ENCODE assay signal across 8 cellular contexts in the genomic region with DNA sequence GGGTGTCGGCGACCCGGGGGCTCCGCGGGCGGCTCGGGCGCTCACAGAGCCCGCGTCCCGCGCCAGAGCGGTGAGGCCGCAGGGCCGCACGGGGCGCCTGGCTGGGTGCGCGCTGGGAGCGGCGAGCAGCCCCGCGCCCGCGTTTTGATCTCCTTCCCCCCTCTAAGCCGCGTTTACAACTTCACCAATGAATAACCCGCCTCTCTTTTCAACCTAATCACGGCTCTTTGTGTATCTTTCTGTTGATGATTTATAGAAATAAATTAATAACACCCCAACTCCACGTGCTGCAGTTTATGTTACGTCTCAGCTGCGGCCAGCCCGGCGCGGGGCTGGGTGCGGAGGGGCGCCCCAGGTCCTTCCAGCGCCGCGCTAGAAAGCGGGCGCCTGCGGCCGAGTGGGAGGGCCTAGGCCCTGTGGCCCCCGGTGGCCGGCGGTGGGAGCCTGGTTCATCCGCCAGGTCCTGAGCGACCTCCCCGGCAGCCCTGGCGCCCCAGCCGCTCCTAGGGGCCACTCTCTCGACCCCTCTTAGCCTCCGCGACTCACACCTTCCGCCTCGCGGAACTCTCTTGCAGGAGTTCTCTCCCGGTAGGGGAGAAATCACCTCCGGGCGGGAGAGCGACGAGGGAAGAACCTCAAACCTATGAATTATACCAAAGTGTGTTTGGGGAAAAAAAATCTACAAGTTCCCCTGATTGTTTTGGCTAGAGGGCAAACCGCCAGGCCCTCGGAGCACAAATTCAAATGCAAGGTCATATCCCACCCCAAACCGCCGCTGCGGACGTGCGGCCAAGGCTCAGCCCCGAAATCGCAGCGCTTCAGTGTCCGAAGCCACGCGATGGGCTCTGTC. TPM values are rescaled to one million over a fixed set of nuclear protein-coding genes. Genes with fewer than 3 reads are reported as not detected.
A peak's percentile ranks its signal among the peaks of the same experiment; 100 is the strongest.
DNase-seq lines count a peak whose midpoint lies in the region; ATAC-seq and TF ChIP-seq lines count a peak whose summit lies in the region.

No MANE protein-coding gene starts in this region.

- DNase-seq in CD8-positive, alpha-beta T cell, result no peak
- DNase-seq in coronary artery (ENCODE audit: low spot score), result no peak
- DNase-seq in naive B cell, result peak; percentile 20
- DNase-seq in NCI-H146 (lab: John Stamatoyannopoulos, UW), result no peak

- intact Hi-C loops in CD8-positive, alpha-beta T cell (cut with DNase I, micrococcal nuclease), result loop anchor here in 1 of 2 experiments (5.0 kb wide), 1 partner anchor 49 kb away; no protein-coding TSS in a partner anchor

- peak overlapping the region; percentile 64 for H3K4me3 Mint-ChIP-seq in CD8-positive, alpha-beta T cell
- H3K4me3 Mint-ChIP-seq in naive B cell, result peak overlapping the region; percentile 73 to 86 (median 81)

- POLR2A ChIA-PET in CD8-positive, alpha-beta T cell (lab: Charles Lee), result no interaction called here

- H3K4me1 ChIP-seq in CD8-positive, alpha-beta T cell (ENCODE audit: insufficient read depth, low read length), result peaks cover 38% of the 10 kb centered on the region
- H3K4me1 ChIP-seq in HUES6 (ENCODE audit: control insufficient read depth, insufficient read depth, low read length), result peaks cover 8% of the 10 kb centered on the region

- no peak for ATAC-seq in CD8-positive, alpha-beta T cell
- no peak for ATAC-seq in naive B cell (ENCODE audit: low read depth in 2 of 2)
- ATAC-seq in HG03045 (IDR thresholded peaks at IDR 0.05; ENCODE audit: unreplicated experiment), result no peak
- ATAC-seq in GM19455 (IDR thresholded peaks at IDR 0.05; ENCODE audit: unreplicated experiment), result no peak
- ATAC-seq in HG03439 (IDR thresholded peaks at IDR 0.05; ENCODE audit: unreplicated experiment), result no peak

- no peaks in the 10 kb centered on the region for H3K9me3 Mint-ChIP-seq in CD8-positive, alpha-beta T cell
- no peaks in the 10 kb centered on the region for H3K9me3 Mint-ChIP-seq in naive B cell

- H3K27me3 ChIP-seq in CD8-positive, alpha-beta T cell (ENCODE audit: insufficient read depth, low read length), result peaks cover 44% of the 10 kb centered on the region
- H3K27me3 ChIP-seq in HUES6 (ENCODE audit: control insufficient read depth, insufficient read depth, low read length), result peaks cover 100% of the 10 kb centered on the region

- no peak overlapping the region for H3K27ac ChIP-seq in CD8-positive, alpha-beta T cell (ENCODE audit: low read depth, low read length)
- H3K27ac ChIP-seq in HUES6 (ENCODE audit: low read depth, low read length) (no peak overlapping the region), coronary artery (no peak overlapping the region)

- no peak overlapping the region for H3K9ac ChIP-seq in HUES6 (ENCODE audit: low read length)

- H3K36me3 Mint-ChIP-seq in CD8-positive, alpha-beta T cell, result no peaks in the 10 kb centered on the region
- no peaks in the 10 kb centered on the region for H3K36me3 Mint-ChIP-seq in naive B cell

- peaks cover 29% of the 10 kb centered on the region for H3K4me1 Mint-ChIP-seq in CD8-positive, alpha-beta T cell (ENCODE audit: low read depth)
- H3K4me1 Mint-ChIP-seq in naive B cell, result peaks cover 34 to 43% (median 35%) of the 10 kb centered on the region in 3 donors

- no peaks in the 10 kb centered on the region for H3K9me3 ChIP-seq in CD8-positive, alpha-beta T cell (ENCODE audit: low read length)
- no peaks in the 10 kb centered on the region for H3K9me3 ChIP-seq in HUES6 (ENCODE audit: control insufficient read depth, insufficient read depth, low read depth, low read length)

- TF ChIP-seq CTCF in CD8-positive, alpha-beta T cell (IDR thresholded peaks at IDR 0.05), result no peak
- no peak for TF ChIP-seq CTCF in coronary artery (IDR thresholded peaks at IDR 0.05)

- peak overlapping the region; percentile 27 for H3K4me3 ChIP-seq in CD8-positive, alpha-beta T cell (ENCODE audit: low read depth, low read length)
- H3K4me3 ChIP-seq in HUES6 (ENCODE audit: low read depth, low read length) (peak overlapping the region; percentile 64), coronary artery (peak overlapping the region; percentile 32)

- peaks cover 72% of the 10 kb centered on the region for H3K27me3 Mint-ChIP-seq in CD8-positive, alpha-beta T cell (ENCODE audit: low read depth)
- H3K27me3 Mint-ChIP-seq in naive B cell, result peaks cover 60 to 89% (median 76%) of the 10 kb centered on the region in 3 donors

- no peak overlapping the region for H3K27ac Mint-ChIP-seq in CD8-positive, alpha-beta T cell
- peak overlapping the region in 2 of 6 donors; percentile 63 to 75 for H3K27ac Mint-ChIP-seq in naive B cell

- H3K36me3 ChIP-seq in CD8-positive, alpha-beta T cell (ENCODE audit: insufficient read depth, low read length), result no peaks in the 10 kb centered on the region
- H3K36me3 ChIP-seq in HUES6 (ENCODE audit: control insufficient read depth, insufficient read depth, low read length), result no peaks in the 10 kb centered on the region

- CTCF ChIA-PET in CD8-positive, alpha-beta T cell (lab: Charles Lee), result no interaction called here

RNA-seq across cellular contexts. Expression of a gene that starts 1.9 kb away (rescaled TPM):
- not detected for total RNA-seq in CD8-positive, alpha-beta T cell
- under 1 TPM in 1 of 6 donors, not detected in 5; 0.09 TPM for polyA plus RNA-seq in naive B cell (ENCODE audit: low read depth in 6 of 6)
